Comparison of ENCODE assay signal across 22 cellular contexts in genomic region chr18:10659000-10659399, GRCh38.
"Had no signal": no experiment of that assay in that cellular context is flagged by ENCODE, and none has a peak within 500 bp of the region (broad histone marks: within the 10 kb centered on the region; RNA-seq: fewer than 3 reads in every experiment).

No MANE protein-coding gene starts in this region.

- H3K4me3 ChIP-seq: esophagus squamous epithelium, heart right ventricle, left lung, lung, pancreas, psoas muscle, thyroid gland had no signal

- DNase-seq: activated CD4-positive, alpha-beta T cell treated with anti-CD3 and anti-CD28 coated beads, Interleukin-2, amount 10 ng/mL, durations not matched to agents 7 days and 5 days; activated CD4-positive, CD25-positive, alpha-beta regulatory T cell; activated CD8-positive, alpha-beta memory T cell treated with anti-CD3 and anti-CD28 coated beads, Interleukin-2, amount 10 ng/mL, durations not matched to agents 7 days and 5 days; activated CD8-positive, alpha-beta T cell treated with anti-CD3 and anti-CD28 coated beads for 36 hours; activated effector memory CD4-positive, alpha-beta T cell treated with anti-CD3 and anti-CD28 coated beads, Interleukin-2, amount 50 U/mL, for 16 hours; activated naive CD4-positive, alpha-beta T cell treated with anti-CD3 and anti-CD28 coated beads, Interleukin-2, amount 10 ng/mL, durations not matched to agents 7 days and 5 days; activated T-cell treated with anti-CD3 and anti-CD28 coated beads for 4 hours; amygdala; cortex of kidney; endodermal cell; esophagus squamous epithelium; heart right ventricle; kidney; left lung; midbrain; pancreas; psoas muscle; right cardiac atrium; substantia nigra; T-helper 17 cell; thyroid gland had no signal

- H3K9me3 ChIP-seq: esophagus squamous epithelium, heart right ventricle, left lung, pancreas, psoas muscle, thyroid gland had no signal

- H3K27ac ChIP-seq: esophagus squamous epithelium, heart right ventricle, left lung, pancreas, psoas muscle, thyroid gland had no signal

- H3K36me3 ChIP-seq: esophagus squamous epithelium, heart right ventricle, left lung, pancreas, thyroid gland had no signal

- H3K4me1 ChIP-seq: left lung, pancreas, psoas muscle, thyroid gland had no signal

- H3K27me3 ChIP-seq: esophagus squamous epithelium, left lung, pancreas, thyroid gland had no signal
